15 cellular contexts compared by ENCODE assay signal in the genomic region with DNA sequence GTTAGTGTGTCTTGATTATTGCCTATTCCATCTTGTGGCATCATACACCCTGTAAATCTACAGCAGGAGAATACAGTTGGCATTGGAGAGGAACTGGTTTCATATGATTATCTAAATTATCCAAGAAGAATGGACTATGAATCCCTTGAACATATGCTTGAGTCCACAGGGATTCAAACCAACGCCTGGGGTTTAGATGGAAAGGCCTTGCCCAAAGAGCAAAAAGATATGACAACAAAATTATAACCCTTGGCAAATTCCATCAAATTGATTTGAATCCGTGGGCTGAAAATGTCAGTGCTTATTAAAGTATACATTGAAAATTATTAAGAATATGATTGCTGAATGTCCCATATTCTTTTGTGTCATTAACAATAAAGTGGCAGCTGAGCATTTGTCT.
DNase-seq lines count a peak whose midpoint lies in the region; TF ChIP-seq lines count a peak whose summit lies in the region.
"Had no signal": no experiment of that assay in that cellular context is flagged by ENCODE, and none has a peak within 500 bp of the region (broad histone marks: within the 10 kb centered on the region; RNA-seq: fewer than 3 reads in every experiment).

No MANE protein-coding gene starts in this region.

- H3K27ac ChIP-seq in tibial artery = peak overlapping the region; percentile 79 to 81
- no peak overlapping the region for H3K27ac ChIP-seq in left ventricle myocardium inferior (replicated peaks)

- DNase-seq in NCI-H69 (lab: John Stamatoyannopoulos, UW) = peak; percentile 61
- peak; percentile 67 for DNase-seq in cerebellar cortex (ENCODE audit: low spot score)
- no peak for DNase-seq in tibial artery
- no peak for DNase-seq in activated effector memory CD4-positive, alpha-beta T cell treated with anti-CD3 and anti-CD28 coated beads, Interleukin-2, amount 50 U/mL, for 16 hours
- no peak for DNase-seq in HAP-1 (ENCODE audit: low spot score in 2 of 2)
- no peak for DNase-seq in left ventricle myocardium inferior
- DNase-seq: CD8-positive, alpha-beta T cell; COR-L47; DMS153; DMS79 treated with DMSO at 0.1 percent for 48 hours; EL; GDM1; HCEC 1CT; HFFc6 had no signal

- in situ Hi-C loops in HAP-1 (cut with MboI; ENCODE audit: low sequenced_read_pairs) = no loop called here

- intact Hi-C loops in tibial artery (cut with DNase I; ENCODE audit: low total_unique reads) (no loop called here), left ventricle myocardium inferior (cut with micrococcal nuclease) (no loop called here)

- H3K4me1 ChIP-seq in neuron (ENCODE audit: insufficient read depth, low read length) (peaks cover 18% of the 10 kb centered on the region), tibial artery (peaks cover 0 to 87% (median 11%) of the 10 kb centered on the region in 4 donors), HAP-1 (no peaks in the 10 kb centered on the region), left ventricle myocardium inferior (peaks cover 92% of the 10 kb centered on the region)

- H3K36me3 ChIP-seq in neuron (ENCODE audit: insufficient read depth, low read length) (no peaks in the 10 kb centered on the region), tibial artery (no peaks in the 10 kb centered on the region), HAP-1 (replicated peaks) (no peaks in the 10 kb centered on the region), left ventricle myocardium inferior (no peaks in the 10 kb centered on the region)

- H3K27me3 ChIP-seq in neuron (ENCODE audit: insufficient read depth, low read length) (no peaks in the 10 kb centered on the region), tibial artery (no peaks in the 10 kb centered on the region), HAP-1 (ENCODE audit: low read depth) (no peaks in the 10 kb centered on the region; the same call in 1 of the 2 replicates), left ventricle myocardium inferior (ENCODE audit: low read depth) (no peaks in the 10 kb centered on the region)

- no peak overlapping the region for H3K4me3 ChIP-seq in neuron (ENCODE audit: low read length)
- H3K4me3 ChIP-seq in tibial artery = peak overlapping the region in 1 of 2 donors; percentile 0
- H3K4me3 ChIP-seq in HAP-1 = no peak overlapping the region
- no peak overlapping the region for H3K4me3 ChIP-seq in left ventricle myocardium inferior

- TF ChIP-seq CTCF in tibial artery (IDR thresholded peaks at IDR 0.05) (no peak), left ventricle myocardium inferior (IDR thresholded peaks at IDR 0.05; ENCODE audit: borderline replicate concordance) (no peak)

- H3K9me3 ChIP-seq in neuron (ENCODE audit: low read length) (peaks cover 1% of the 10 kb centered on the region), tibial artery (no peaks in the 10 kb centered on the region), HAP-1 (no peaks in the 10 kb centered on the region), left ventricle myocardium inferior (replicated peaks) (no peaks in the 10 kb centered on the region)

- peak overlapping the region; percentile 93 for H2AFZ ChIP-seq in neuron (ENCODE audit: low read depth, low read length)

Comparison
In these comparisons a context has a peak if more than half of its experiments do, and no peak if none do; other contexts are left out.
1. DNase-seq: peak in NCI-H69 (single experiment) and cerebellar cortex (single experiment); none in tibial artery (0 of 2), activated effector memory CD4-positive, alpha-beta T cell treated with anti-CD3 and anti-CD28 coated beads, Interleukin-2, amount 50 U/mL, for 16 hours (single experiment), HAP-1 (0 of 2) and left ventricle myocardium inferior (single experiment).